In the genomic region with DNA sequence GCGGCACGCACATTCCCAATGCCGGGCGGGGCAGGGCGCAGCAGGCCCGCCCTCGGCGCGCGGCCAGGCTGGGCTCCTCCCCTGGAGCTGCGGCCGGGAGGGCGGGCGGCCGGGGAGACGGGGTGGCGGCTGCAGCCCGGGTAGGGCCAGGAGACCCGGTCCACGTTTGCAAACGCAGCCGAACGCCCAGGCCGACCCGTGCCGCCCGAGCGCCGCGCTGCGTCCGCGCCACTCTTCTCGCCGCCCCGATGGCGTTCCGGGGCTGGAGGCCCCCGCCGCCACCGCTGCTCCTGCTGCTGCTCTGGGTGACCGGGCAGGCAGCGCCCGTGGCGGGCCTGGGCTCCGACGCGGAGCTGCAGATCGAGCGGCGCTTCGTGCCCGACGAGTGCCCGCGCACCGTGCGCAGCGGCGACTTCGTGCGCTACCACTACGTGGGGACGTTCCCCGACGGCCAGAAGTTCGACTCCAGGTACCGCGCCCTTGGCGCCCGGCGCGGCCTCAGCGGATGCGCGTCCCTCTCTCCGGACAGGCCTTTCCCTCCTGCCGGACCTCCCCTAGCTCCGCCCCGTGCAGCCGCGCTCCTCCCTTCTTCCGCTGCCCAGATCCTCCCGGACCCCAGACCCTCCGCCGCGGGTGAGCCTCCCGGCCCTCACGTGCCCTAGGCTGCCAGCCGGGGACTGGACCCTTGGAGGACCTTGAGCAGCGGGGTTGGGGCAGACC, we compare ENCODE assay signal across 8 cellular contexts. TPM values are rescaled to one million over a fixed set of nuclear protein-coding genes. Genes with fewer than 3 reads are reported as not detected.
A peak's percentile ranks its signal among the peaks of the same experiment; 100 is the strongest.
DNase-seq lines count a peak whose midpoint lies in the region; ATAC-seq lines count a peak whose summit lies in the region.

A gene with protein sequence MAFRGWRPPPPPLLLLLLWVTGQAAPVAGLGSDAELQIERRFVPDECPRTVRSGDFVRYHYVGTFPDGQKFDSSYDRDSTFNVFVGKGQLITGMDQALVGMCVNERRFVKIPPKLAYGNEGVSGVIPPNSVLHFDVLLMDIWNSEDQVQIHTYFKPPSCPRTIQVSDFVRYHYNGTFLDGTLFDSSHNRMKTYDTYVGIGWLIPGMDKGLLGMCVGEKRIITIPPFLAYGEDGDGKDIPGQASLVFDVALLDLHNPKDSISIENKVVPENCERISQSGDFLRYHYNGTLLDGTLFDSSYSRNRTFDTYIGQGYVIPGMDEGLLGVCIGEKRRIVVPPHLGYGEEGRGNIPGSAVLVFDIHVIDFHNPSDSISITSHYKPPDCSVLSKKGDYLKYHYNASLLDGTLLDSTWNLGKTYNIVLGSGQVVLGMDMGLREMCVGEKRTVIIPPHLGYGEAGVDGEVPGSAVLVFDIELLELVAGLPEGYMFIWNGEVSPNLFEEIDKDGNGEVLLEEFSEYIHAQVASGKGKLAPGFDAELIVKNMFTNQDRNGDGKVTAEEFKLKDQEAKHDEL (plus strand): TSS at position 115 of the 720 bp plus-strand sequence. CDS start 134 bp downstream, at position 249.

- no peak within 1 kb of the TSS for H4K91ac ChIP-seq in neuronal stem cell (ENCODE audit: low read depth, low read length, poor library complexity)

- H3K4me2 ChIP-seq in neuronal stem cell (ENCODE audit: insufficient read depth, low read length, poor library complexity, severe bottlenecking), result peak within 1 kb of the TSS; percentile 83

- H3K4me3 ChIP-seq in adipocyte (ENCODE audit: low read length) (peak within 1 kb of the TSS; percentile 87), neuronal stem cell (ENCODE audit: low read length in 2 of 2) (peak within 1 kb of the TSS; percentile 42 to 93)

- no peak within 1 kb of the TSS for H4K8ac ChIP-seq in neuronal stem cell (ENCODE audit: low read depth, low read length)

- no peak within 1 kb of the TSS for H2BK5ac ChIP-seq in neuronal stem cell (ENCODE audit: low read length)

- peak within 1 kb of the TSS; percentile 89 for H2AFZ ChIP-seq in neuronal stem cell (ENCODE audit: low read length)

- peak within 1 kb of the TSS; percentile 76 for H3K4ac ChIP-seq in neuronal stem cell (ENCODE audit: low read length)

- no peaks in the 10 kb centered on the region for H3K27me3 ChIP-seq in adipocyte (replicated peaks; ENCODE audit: control insufficient read depth, insufficient read depth, low read length)
- H3K27me3 ChIP-seq in neuronal stem cell (ENCODE audit: control insufficient read depth in 3 of 3, insufficient read depth in 3 of 3, low read depth in 1 of 3, low read length in 3 of 3), result peaks cover 0 to 19% (median 0%) of the 10 kb centered on the region in 3 experiments

- H2BK120ac ChIP-seq in neuronal stem cell (ENCODE audit: low read depth, low read length), result peak within 1 kb of the TSS; percentile 91

- H3K27ac ChIP-seq in neuronal stem cell (replicated peaks; ENCODE audit: low read length), result peak within 1 kb of the TSS; percentile 76

- H3K9ac ChIP-seq in adipocyte (ENCODE audit: low read length) (peak within 1 kb of the TSS; percentile 98), neuronal stem cell (ENCODE audit: low read depth, low read length, poor library complexity) (peak within 1 kb of the TSS; percentile 95)

- H3K4me1 ChIP-seq in adipocyte (ENCODE audit: control insufficient read depth, insufficient read depth, low read length), result peaks cover 18% of the 10 kb centered on the region
- peaks cover 0 to 3% of the 10 kb centered on the region in 2 donors for H3K4me1 ChIP-seq in neuronal stem cell (ENCODE audit: control insufficient read depth in 2 of 2, insufficient read depth in 1 of 2, low read depth in 1 of 2, low read length in 2 of 2)

- peak within 1 kb of the TSS; percentile 98 for H3K18ac ChIP-seq in neuronal stem cell (ENCODE audit: low read length)

- WGBS in neuronal stem cell (ENCODE audit: extremely low coverage in 2 of 2, insufficient read length in 2 of 2, insufficient replicate concordance in 1 of 2), 2 donors, result no CpG with 5 or more reads among the region's 91 CpGs

- H2AK5ac ChIP-seq in neuronal stem cell (ENCODE audit: low read depth, low read length), result peak within 1 kb of the TSS; percentile 70

- ATAC-seq in GM19043 (IDR thresholded peaks at IDR 0.05; ENCODE audit: low read depth, unreplicated experiment) (peak; percentile 70), HG03159 (IDR thresholded peaks at IDR 0.05; ENCODE audit: unreplicated experiment) (peak; percentile 77), GM18867 (IDR thresholded peaks at IDR 0.05; ENCODE audit: unreplicated experiment) (no peak)

- peak within 1 kb of the TSS; percentile 96 for H3K23ac ChIP-seq in neuronal stem cell (ENCODE audit: low read depth, low read length, poor library complexity)

- no peak within 1 kb of the TSS for H2BK15ac ChIP-seq in neuronal stem cell (ENCODE audit: low read length)

- H3K36me3 ChIP-seq in adipocyte (ENCODE audit: control insufficient read depth, insufficient read depth, low read length, severe bottlenecking) (no peaks in the 10 kb centered on the region), neuronal stem cell (replicated peaks in 1 of 2; ENCODE audit: control insufficient read depth in 2 of 2, insufficient read depth in 2 of 2, low read length in 2 of 2) (no peaks in the 10 kb centered on the region)

- DNase-seq in DMS 273 (lab: John Stamatoyannopoulos, UW; ENCODE audit: unreplicated experiment) (peak; percentile 94), NCI-H510A treated with DMSO at 0.1 percent for 48 hours (lab: John Stamatoyannopoulos, UW) (peak; percentile 70), adipocyte (ENCODE audit: low read depth) (peak; percentile 95), head of caudate nucleus (peak in 41 of 42 donors; percentile 46 to 89 (median 77)), neuronal stem cell (ENCODE audit: low spot score) (peak; percentile 70)

- H3K14ac ChIP-seq in neuronal stem cell (ENCODE audit: low read length), result peak within 1 kb of the TSS; percentile 94

- intact Hi-C loops in head of caudate nucleus (cut with DNase I), result no loop called here

- H3K79me1 ChIP-seq in neuronal stem cell (ENCODE audit: low read depth, low read length), result no peaks in the 10 kb centered on the region

- no peaks in the 10 kb centered on the region for H3K9me3 ChIP-seq in adipocyte (ENCODE audit: control insufficient read depth, low read length)
- H3K9me3 ChIP-seq in neuronal stem cell (replicated peaks in 1 of 2; ENCODE audit: control insufficient read depth in 2 of 2, insufficient read depth in 1 of 2, low read depth in 1 of 2, low read length in 2 of 2), result peaks cover 0 to 15% of the 10 kb centered on the region in 2 donors

- H2BK12ac ChIP-seq in neuronal stem cell (ENCODE audit: low read length), result peak within 1 kb of the TSS; percentile 78

RNA-seq across cellular contexts. Expression of the gene that starts here (rescaled TPM):
- 28.5 TPM for polyA plus RNA-seq in neuronal stem cell (2013, experiment 1 of 2)
- polyA plus RNA-seq in neuronal stem cell (2013, experiment 2 of 2), result 30.6 TPM
